In the genomic region with DNA sequence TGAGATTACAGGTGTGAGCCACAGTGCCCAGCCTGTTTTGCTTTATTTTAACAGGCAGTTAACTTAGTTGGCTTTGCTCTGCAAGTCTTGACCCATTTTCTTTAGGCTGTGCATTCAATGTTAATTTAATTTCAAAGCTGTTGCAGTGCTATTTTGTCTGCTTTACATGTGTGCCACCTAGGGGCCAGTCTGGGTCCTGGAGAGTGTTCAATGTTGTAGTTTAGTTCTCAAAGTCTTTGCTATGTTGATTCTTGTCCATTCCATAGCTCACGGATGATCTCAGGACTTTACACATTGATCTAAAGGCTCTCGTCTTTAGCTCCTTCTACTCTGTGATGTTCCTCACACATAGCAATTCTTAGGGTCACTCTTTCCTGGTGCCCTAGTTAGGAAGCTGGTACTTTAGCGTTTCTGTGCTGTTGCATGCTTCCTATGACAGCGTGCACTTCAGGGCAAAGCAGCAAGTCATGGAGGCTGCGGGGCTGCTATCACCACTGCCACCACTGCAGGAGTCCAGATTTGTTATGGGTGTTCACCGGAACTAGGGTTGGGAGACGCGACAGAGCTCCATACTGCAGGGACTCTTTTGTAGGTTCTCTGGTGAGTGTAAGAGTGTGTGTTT, we compare ENCODE assay signal across 8 cellular contexts. TPM values are rescaled to one million over a fixed set of nuclear protein-coding genes. Genes with fewer than 3 reads are reported as not detected.
DNase-seq lines count a peak whose midpoint lies in the region; ATAC-seq, FAIRE-seq and TF ChIP-seq lines count a peak whose summit lies in the region.

No MANE protein-coding gene starts in this region.

- H3K27ac ChIP-seq in Panc1 (ENCODE audit: low read length) (peak overlapping the region; percentile 71; the same call in 1 of the 2 replicates), body of pancreas (no peak overlapping the region), mesendoderm (ENCODE audit: low read depth, low read length) (no peak overlapping the region)

- in situ Hi-C loops in Panc1 (cut with HindIII; ENCODE audit: low pct_unique_long_range_greater_than_20kb, low sequenced_read_pairs): no loop called here

- no peak overlapping the region for H4K5ac ChIP-seq in mesendoderm (ENCODE audit: low read length)

- WGBS in body of pancreas, 2 donors: 55 to 65% methylated on average over 8 of the region's 8 CpGs
- WGBS in mesendoderm (ENCODE audit: extremely low coverage, insufficient coverage, low lambda C conversion rate): no CpG with 5 or more reads among the region's 8 CpGs

- ATAC-seq in Panc1 (peak; percentile 96), body of pancreas (peak; percentile 78), HG02588 (IDR thresholded peaks at IDR 0.05; ENCODE audit: unreplicated experiment) (no peak)

- no peak overlapping the region for H2BK5ac ChIP-seq in mesendoderm (ENCODE audit: low read length)

- H3K27me3 ChIP-seq in Panc1 (ENCODE audit: control insufficient read depth, insufficient read depth, low read length): no peaks in the 10 kb centered on the region
- no peaks in the 10 kb centered on the region for H3K27me3 ChIP-seq in body of pancreas
- H3K27me3 ChIP-seq in mesendoderm (ENCODE audit: insufficient read depth, low read length, poor library complexity): no peaks in the 10 kb centered on the region

- TF ChIP-seq CTCF in Panc1 (IDR thresholded peaks at IDR 0.05): peak; percentile 90
- TF ChIP-seq CTCF in body of pancreas (IDR thresholded peaks at IDR 0.05): peak; percentile 57 to 83 (median 72)

- TF ChIP-seq POLR2A in H54 (IDR thresholded peaks at IDR 0.05; ENCODE audit: low read depth, low read length): no peak
- TF ChIP-seq POLR2A in body of pancreas (IDR thresholded peaks at IDR 0.05): no peak

- H3K4me3 ChIP-seq in Panc1 (ENCODE audit: low read depth in 2 of 2, low read length in 2 of 2) (no peak overlapping the region), body of pancreas (no peak overlapping the region), mesendoderm (ENCODE audit: low read length) (no peak overlapping the region)

- POLR2A ChIA-PET in Panc1 (lab: Charles Lee): interaction anchor here (0.5 kb wide), 1 partner anchor 64 kb away, joined by 8 read pairs; no protein-coding TSS in a partner anchor

- H3K36me3 ChIP-seq in Panc1 (ENCODE audit: control insufficient read depth, insufficient read depth, low read length) (no peaks in the 10 kb centered on the region), body of pancreas (replicated peaks in 1 of 2; ENCODE audit: insufficient read depth in 1 of 2, low read depth in 2 of 2) (no peaks in the 10 kb centered on the region), mesendoderm (ENCODE audit: control insufficient read depth, insufficient read depth, low read length) (no peaks in the 10 kb centered on the region)

- no peak overlapping the region for H3K4ac ChIP-seq in mesendoderm (ENCODE audit: low read depth, low read length)

- H3K18ac ChIP-seq in mesendoderm (ENCODE audit: low read length): no peak overlapping the region

- no peaks in the 10 kb centered on the region for H3K9me3 ChIP-seq in Panc1 (ENCODE audit: control insufficient read depth, insufficient read depth, low read depth, low read length)
- no peaks in the 10 kb centered on the region for H3K9me3 ChIP-seq in body of pancreas

- H4K8ac ChIP-seq in mesendoderm (ENCODE audit: low read depth, low read length): no peak overlapping the region

- intact Hi-C loops in Panc1 (cut with micrococcal nuclease; ENCODE audit: unreplicated experiment) (loop anchor here (2.0 to 5.0 kb wide), 3 partner anchors 44 to 210 kb away; no protein-coding TSS in a partner anchor), body of pancreas (cut with DNase I) (loop anchor here (5.0 kb wide), 1 partner anchor 213 kb away; no protein-coding TSS in a partner anchor)

- CTCF ChIA-PET in Panc1 (lab: Charles Lee): interaction anchor here (0.6 to 1.8 kb wide), 8 partner anchors 15 to 216 kb away, joined by 3 to 17 read pairs (median 6); no protein-coding TSS in a partner anchor

- no peak overlapping the region for H3K23ac ChIP-seq in mesendoderm (ENCODE audit: low read length)

- H3K9ac ChIP-seq in mesendoderm (ENCODE audit: low read length): no peak overlapping the region

- H2BK120ac ChIP-seq in mesendoderm (ENCODE audit: low read depth, low read length): no peak overlapping the region

- no TSS peak for BruUV-seq in Panc1 (replicated peaks; lab: Mats Ljungman, UMichigan)

- H3K4me1 ChIP-seq in Panc1 (ENCODE audit: control insufficient read depth, insufficient read depth, low read length): peaks cover 4% of the 10 kb centered on the region; the same call in 1 of the 2 replicates
- H3K4me1 ChIP-seq in body of pancreas: peaks cover 5% of the 10 kb centered on the region
- H3K4me1 ChIP-seq in mesendoderm (ENCODE audit: control insufficient read depth, low read depth, low read length): no peaks in the 10 kb centered on the region

- peak; percentile 61 for FAIRE-seq in H54 (lab: Jason Lieb, UNC)

- no peak overlapping the region for H3K4me2 ChIP-seq in mesendoderm (ENCODE audit: low read length)

- H3K79me1 ChIP-seq in mesendoderm (ENCODE audit: low read length): no peaks in the 10 kb centered on the region

- no peak overlapping the region for H2AK5ac ChIP-seq in mesendoderm (ENCODE audit: low read length)

- DNase-seq in SIG-M5 treated with dmso at 0.1 percent for 504 hours (lab: John Stamatoyannopoulos, UW; ENCODE audit: unreplicated experiment) (peak; percentile 53), SIG-M5 (lab: John Stamatoyannopoulos, UW) (no peak), H54 (ENCODE audit: insufficient read length, low spot score) (peak; percentile 54), Panc1 (ENCODE audit: low read depth, low spot score) (peak; percentile 54), body of pancreas (peak; percentile 52 to 73 (median 58)), mesendoderm (peak; percentile 58), NCI-H146 treated with DMSO at 0.1 percent for 48 hours (lab: John Stamatoyannopoulos, UW; ENCODE audit: unreplicated experiment) (no peak)

- no peaks in the 10 kb centered on the region for H3K79me2 ChIP-seq in mesendoderm (ENCODE audit: control insufficient read depth, insufficient read depth, low read length)

- no peak overlapping the region for H3K56ac ChIP-seq in mesendoderm (ENCODE audit: low read length)

- no peak overlapping the region for H2BK15ac ChIP-seq in mesendoderm (replicated peaks; ENCODE audit: low read depth)

RNA-seq across cellular contexts. Expression of a gene that starts 16.4 kb away (rescaled TPM):
- 1.7 TPM for total RNA-seq in Panc1 (2021; ENCODE audit: unreplicated experiment)
- 1.4 TPM for polyA plus RNA-seq in Panc1 (2012; ENCODE audit: insufficient read length)
- under 1 TPM; under 0.01 TPM for total RNA-seq in body of pancreas
- 0.01 TPM for polyA plus RNA-seq in mesendoderm (2013, experiment 1 of 2)
- polyA plus RNA-seq in mesendoderm (2013, experiment 2 of 2): 0.03 TPM

Comparison
In these comparisons a context has a peak if more than half of its experiments do, and no peak if none do; other contexts are left out.
1. DNase-seq: peak in SIG-M5 treated with dmso at 0.1 percent for 504 hours (single experiment), H54 (single experiment), Panc1 (single experiment), body of pancreas (4 of 4) and mesendoderm (single experiment); none in SIG-M5 (single experiment) and NCI-H146 treated with DMSO at 0.1 percent for 48 hours (single experiment).